Comparison of ENCODE assay signal across 20 cellular contexts in genomic region chr2:27376151-27376865, GRCh38. TPM values are rescaled to one million over a fixed set of nuclear protein-coding genes. Genes with fewer than 3 reads are reported as not detected.
DNase-seq lines count a peak whose midpoint lies in the region; ATAC-seq and TF ChIP-seq lines count a peak whose summit lies in the region.
"Had no signal": no experiment of that assay in that cellular context is flagged by ENCODE, and none has a peak within 500 bp of the region (broad histone marks: within the 10 kb centered on the region; RNA-seq: fewer than 3 reads in every experiment).

No MANE protein-coding gene starts in this region.

- peak overlapping the region; percentile 58 for H3K27ac Mint-ChIP-seq in HFFc6
- peak overlapping the region; percentile 26 for H3K27ac Mint-ChIP-seq in activated T-helper 2 cell treated with anti-CD3 and anti-CD28 coated beads, Interferon-gamma antibody, Interleukin-2, Interleukin-4, amounts not matched to agents 10 μg/mL and 5 μg/mL and 100 μg/mL, durations not matched to agents 14 hours and 24 hours and 36 hours
- no peak overlapping the region for H3K27ac Mint-ChIP-seq in T-helper 2 cell treated with Interferon-gamma antibody and Interleukin-4, amounts not matched to agents 5 μg/mL and 100 μg/mL, for 36 hours
- H3K27ac Mint-ChIP-seq: natural killer cell treated with Interleukin-12 subunit alpha and Interleukin-12 subunit beta and Interleukin-15 and Interleukin-18, amount 100 ng/mL, for 72 hours; T-helper 1 cell treated with Interleukin-12 subunit alpha and Interleukin-12 subunit beta and Interleukin-4 antibody, amounts not matched to agents 30 μg/mL and 1 μg/mL, for 36 hours had no signal

- H3K4me2 ChIP-seq in osteoblast (ENCODE audit: insufficient read depth, low read length) = no peak overlapping the region

- intact Hi-C loops in activated T-helper 2 cell treated with anti-CD3 and anti-CD28 coated beads, Interferon-gamma antibody, Interleukin-2, Interleukin-4, amounts not matched to agents 10 μg/mL and 5 μg/mL and 100 μg/mL, durations not matched to agents 14 hours and 24 hours and 36 hours (cut with micrococcal nuclease) = no loop called here

- H3K4me3 ChIP-seq in osteoblast (ENCODE audit: insufficient read depth, low read length) = no peak overlapping the region
- H3K4me3 ChIP-seq: gastrocnemius medialis had no signal

- H4K20me1 ChIP-seq in osteoblast (ENCODE audit: insufficient read depth, low read length) = peaks cover 17% of the 10 kb centered on the region

- H3K4me1 Mint-ChIP-seq in HFFc6 (ENCODE audit: low read depth) = peaks cover 42% of the 10 kb centered on the region
- H3K4me1 Mint-ChIP-seq in activated T-helper 2 cell treated with anti-CD3 and anti-CD28 coated beads, Interferon-gamma antibody, Interleukin-2, Interleukin-4, amounts not matched to agents 10 μg/mL and 5 μg/mL and 100 μg/mL, durations not matched to agents 14 hours and 24 hours and 36 hours (ENCODE audit: low read depth) = peaks cover 28% of the 10 kb centered on the region
- H3K4me1 Mint-ChIP-seq in T-helper 2 cell treated with Interferon-gamma antibody and Interleukin-4, amounts not matched to agents 5 μg/mL and 100 μg/mL, for 36 hours (ENCODE audit: low read depth) = peaks cover 31% of the 10 kb centered on the region

- H3K36me3 Mint-ChIP-seq in HFFc6 (ENCODE audit: low read depth) = peaks cover 61% of the 10 kb centered on the region
- peaks cover 90% of the 10 kb centered on the region for H3K36me3 Mint-ChIP-seq in activated T-helper 2 cell treated with anti-CD3 and anti-CD28 coated beads, Interferon-gamma antibody, Interleukin-2, Interleukin-4, amounts not matched to agents 10 μg/mL and 5 μg/mL and 100 μg/mL, durations not matched to agents 14 hours and 24 hours and 36 hours (ENCODE audit: low read depth)
- H3K36me3 Mint-ChIP-seq in T-helper 2 cell treated with Interferon-gamma antibody and Interleukin-4, amounts not matched to agents 5 μg/mL and 100 μg/mL, for 36 hours (ENCODE audit: low read depth) = peaks cover 58% of the 10 kb centered on the region

- H3K36me3 ChIP-seq in osteoblast (ENCODE audit: insufficient read depth, low read length) = peaks cover 71% of the 10 kb centered on the region

- H3K27me3 ChIP-seq in osteoblast (ENCODE audit: insufficient read depth, low read length) = no peaks in the 10 kb centered on the region
- H3K27me3 ChIP-seq: gastrocnemius medialis had no signal

- no peak overlapping the region for H2AFZ ChIP-seq in osteoblast (ENCODE audit: low read length)

- H3K4me3 Mint-ChIP-seq in HFFc6 = no peak overlapping the region
- H3K4me3 Mint-ChIP-seq in activated T-helper 2 cell treated with anti-CD3 and anti-CD28 coated beads, Interferon-gamma antibody, Interleukin-2, Interleukin-4, amounts not matched to agents 10 μg/mL and 5 μg/mL and 100 μg/mL, durations not matched to agents 14 hours and 24 hours and 36 hours (ENCODE audit: low read depth) = no peak overlapping the region
- no peak overlapping the region for H3K4me3 Mint-ChIP-seq in T-helper 2 cell treated with Interferon-gamma antibody and Interleukin-4, amounts not matched to agents 5 μg/mL and 100 μg/mL, for 36 hours
- H3K4me3 Mint-ChIP-seq: activated T-helper 17 cell treated with anti-CD3 and anti-CD28 coated beads, Interleukin-2, amount 50 U/mL, for 72 hours; H9; natural killer cell treated with Interleukin-12 subunit alpha and Interleukin-12 subunit beta and Interleukin-15 and Interleukin-18, amount 100 ng/mL, for 72 hours; T-helper 1 cell treated with Interleukin-12 subunit alpha and Interleukin-12 subunit beta and Interleukin-4 antibody, amounts not matched to agents 30 μg/mL and 1 μg/mL, for 36 hours had no signal

- H3K79me2 ChIP-seq in osteoblast (ENCODE audit: insufficient read depth, low read length) = peaks cover 79% of the 10 kb centered on the region

- no peak for DNase-seq in HFFc6
- no peak for DNase-seq in activated T-helper 2 cell treated with anti-CD3 and anti-CD28 coated beads, Interferon-gamma antibody, Interleukin-2, Interleukin-4, amounts not matched to agents 10 μg/mL and 5 μg/mL and 100 μg/mL, durations not matched to agents 14 hours and 24 hours and 36 hours (ENCODE audit: low spot score)
- DNase-seq in osteoblast (ENCODE audit: insufficient read length, low spot score, missing footprints) = no peak
- no peak for DNase-seq in T-helper 2 cell treated with Interferon-gamma antibody and Interleukin-4, amounts not matched to agents 5 μg/mL and 100 μg/mL, for 36 hours (ENCODE audit: low spot score)
- DNase-seq: AML-193; COR-L47; gastrocnemius medialis; H9; KG1; NCI-H1048; NCI-H2081; NCI-H446 treated with DMSO at 0.1 percent for 48 hours; NK-92 treated with Interleukin-12 subunit alpha and Interleukin-12 subunit beta, amount 100 ng/mL, for 24 hours; stimulated activated CD8-positive, alpha-beta memory T cell treated with anti-CD3 and anti-CD28 coated beads, Interleukin-4, amount 100 ng/mL, for 48 hours had no signal

- no peaks in the 10 kb centered on the region for H3K9me3 ChIP-seq in osteoblast (ENCODE audit: low read depth, low read length)
- H3K9me3 ChIP-seq: gastrocnemius medialis had no signal

- no peaks in the 10 kb centered on the region for H3K9me3 Mint-ChIP-seq in HFFc6
- no peaks in the 10 kb centered on the region for H3K9me3 Mint-ChIP-seq in activated T-helper 2 cell treated with anti-CD3 and anti-CD28 coated beads, Interferon-gamma antibody, Interleukin-2, Interleukin-4, amounts not matched to agents 10 μg/mL and 5 μg/mL and 100 μg/mL, durations not matched to agents 14 hours and 24 hours and 36 hours
- H3K9me3 Mint-ChIP-seq in T-helper 2 cell treated with Interferon-gamma antibody and Interleukin-4, amounts not matched to agents 5 μg/mL and 100 μg/mL, for 36 hours = no peaks in the 10 kb centered on the region
- H3K9me3 Mint-ChIP-seq: activated T-helper 17 cell treated with anti-CD3 and anti-CD28 coated beads, Interleukin-2, amount 50 U/mL, for 72 hours; H9; natural killer cell treated with Interleukin-12 subunit alpha and Interleukin-12 subunit beta and Interleukin-15 and Interleukin-18, amount 100 ng/mL, for 72 hours; T-helper 1 cell treated with Interleukin-12 subunit alpha and Interleukin-12 subunit beta and Interleukin-4 antibody, amounts not matched to agents 30 μg/mL and 1 μg/mL, for 36 hours had no signal

- no peak for ATAC-seq in GM18858 (IDR thresholded peaks at IDR 0.05; ENCODE audit: unreplicated experiment)
- ATAC-seq: activated T-helper 17 cell treated with anti-CD3 and anti-CD28 coated beads, Interleukin-2, amount 50 U/mL, for 72 hours; gastrocnemius medialis; natural killer cell treated with Interleukin-12 subunit alpha and Interleukin-12 subunit beta and Interleukin-15 and Interleukin-18, amount 100 ng/mL, for 72 hours; Right ventricle myocardium inferior had no signal

- peaks cover 11% of the 10 kb centered on the region for H3K27me3 Mint-ChIP-seq in HFFc6 (ENCODE audit: insufficient read depth)
- no peaks in the 10 kb centered on the region for H3K27me3 Mint-ChIP-seq in activated T-helper 2 cell treated with anti-CD3 and anti-CD28 coated beads, Interferon-gamma antibody, Interleukin-2, Interleukin-4, amounts not matched to agents 10 μg/mL and 5 μg/mL and 100 μg/mL, durations not matched to agents 14 hours and 24 hours and 36 hours (ENCODE audit: low read depth)
- no peaks in the 10 kb centered on the region for H3K27me3 Mint-ChIP-seq in T-helper 2 cell treated with Interferon-gamma antibody and Interleukin-4, amounts not matched to agents 5 μg/mL and 100 μg/mL, for 36 hours (ENCODE audit: low read depth)
- H3K27me3 Mint-ChIP-seq: activated T-helper 17 cell treated with anti-CD3 and anti-CD28 coated beads, Interleukin-2, amount 50 U/mL, for 72 hours; natural killer cell treated with Interleukin-12 subunit alpha and Interleukin-12 subunit beta and Interleukin-15 and Interleukin-18, amount 100 ng/mL, for 72 hours had no signal

- H3K4me1 ChIP-seq in osteoblast (ENCODE audit: insufficient read depth, low read length) = peaks cover 25% of the 10 kb centered on the region

- TF ChIP-seq CTCF in HFFc6 (IDR thresholded peaks at IDR 0.05) (no peak), osteoblast (IDR thresholded peaks at IDR 0.05; ENCODE audit: extremely low read depth, low read depth, low read length) (no peak)

- H3K27ac ChIP-seq in osteoblast (ENCODE audit: low read depth, low read length) = peak overlapping the region; percentile 29
- H3K27ac ChIP-seq: gastrocnemius medialis, HL-60 had no signal

RNA-seq across cellular contexts. Expression of gene ZNF513, which starts 4.2 kb away (rescaled TPM):
- total RNA-seq in HFFc6 (2021; fragmentation: NEBNext Ultra II Directional; extraction: Animal tissue kit (Norgen Biotek cat#: 25700)) = 10 to 100 TPM; 11.9 to 15.3 (median 12.8) TPM
- 11.7 and 12.8 TPM in 2 replicates for total RNA-seq in activated T-helper 2 cell treated with anti-CD3 and anti-CD28 coated beads, Interferon-gamma antibody, Interleukin-2, Interleukin-4, amounts not matched to agents 10 μg/mL and 5 μg/mL and 100 μg/mL, durations not matched to agents 14 hours and 24 hours and 36 hours
- 6.2 and 8.3 TPM in 2 replicates for total RNA-seq in osteoblast

RNA-seq across cellular contexts. Expression of gene SNX17, which starts 5.9 kb away (rescaled TPM):
- 100 to 1,000 TPM; 140 to 160 (median 150) TPM for total RNA-seq in HFFc6 (2021; fragmentation: NEBNext Ultra II Directional; extraction: Animal tissue kit (Norgen Biotek cat#: 25700))
- total RNA-seq in activated T-helper 2 cell treated with anti-CD3 and anti-CD28 coated beads, Interferon-gamma antibody, Interleukin-2, Interleukin-4, amounts not matched to agents 10 μg/mL and 5 μg/mL and 100 μg/mL, durations not matched to agents 14 hours and 24 hours and 36 hours = 117 and 120 TPM in 2 replicates
- 152 and 165 TPM in 2 replicates for total RNA-seq in osteoblast

RNA-seq across cellular contexts. Expression of gene EIF2B4, which starts 6.2 kb away (rescaled TPM):
- 10 to 100 TPM; 44.5 to 48.4 (median 45.8) TPM for total RNA-seq in HFFc6 (2021; fragmentation: NEBNext Ultra II Directional; extraction: Animal tissue kit (Norgen Biotek cat#: 25700))
- total RNA-seq in activated T-helper 2 cell treated with anti-CD3 and anti-CD28 coated beads, Interferon-gamma antibody, Interleukin-2, Interleukin-4, amounts not matched to agents 10 μg/mL and 5 μg/mL and 100 μg/mL, durations not matched to agents 14 hours and 24 hours and 36 hours = 43.4 and 44.8 TPM in 2 replicates
- 19.2 and 24.2 TPM in 2 replicates for total RNA-seq in osteoblast

RNA-seq across cellular contexts. Expression of gene GTF3C2, which starts 19.7 kb away (rescaled TPM):
- total RNA-seq in HFFc6 (2021; fragmentation: NEBNext Ultra II Directional; extraction: Animal tissue kit (Norgen Biotek cat#: 25700)) = 10 to 100 TPM; 42.9 to 53.0 (median 48.4) TPM
- total RNA-seq in activated T-helper 2 cell treated with anti-CD3 and anti-CD28 coated beads, Interferon-gamma antibody, Interleukin-2, Interleukin-4, amounts not matched to agents 10 μg/mL and 5 μg/mL and 100 μg/mL, durations not matched to agents 14 hours and 24 hours and 36 hours = 65.8 and 66.9 TPM in 2 replicates
- total RNA-seq in osteoblast = 32.7 and 34.4 TPM in 2 replicates

RNA-seq across cellular contexts. Expression of gene PPM1G, which starts 33.1 kb away (rescaled TPM):
- 10 to 100 TPM; 74.6 to 96.8 (median 87.8) TPM for total RNA-seq in HFFc6 (2021; fragmentation: NEBNext Ultra II Directional; extraction: Animal tissue kit (Norgen Biotek cat#: 25700))
- total RNA-seq in activated T-helper 2 cell treated with anti-CD3 and anti-CD28 coated beads, Interferon-gamma antibody, Interleukin-2, Interleukin-4, amounts not matched to agents 10 μg/mL and 5 μg/mL and 100 μg/mL, durations not matched to agents 14 hours and 24 hours and 36 hours = 159 and 163 TPM in 2 replicates
- 56.6 and 65.5 TPM in 2 replicates for total RNA-seq in osteoblast
